19 cellular contexts compared by ENCODE assay signal in the genomic region with DNA sequence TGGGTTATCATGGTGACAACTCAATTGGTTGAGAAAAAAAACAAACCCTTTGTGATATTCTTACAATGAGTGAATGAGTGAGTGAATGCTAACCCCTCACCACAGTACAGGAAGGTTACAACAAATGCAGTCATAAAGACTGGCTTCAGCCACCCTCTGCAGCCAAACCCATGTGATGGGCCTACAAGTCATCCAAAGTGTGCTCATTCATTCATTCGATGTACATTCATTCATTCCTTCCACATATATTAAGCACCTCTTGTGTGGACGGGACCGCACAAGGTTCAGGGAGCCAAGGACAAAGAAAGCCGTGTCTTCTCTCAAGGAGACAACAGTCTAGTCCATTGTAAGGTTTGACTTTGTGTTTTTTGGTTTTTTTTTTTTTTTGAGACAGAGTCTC.
"Had no signal": no experiment of that assay in that cellular context is flagged by ENCODE, and none has a peak within 500 bp of the region (broad histone marks: within the 10 kb centered on the region; RNA-seq: fewer than 3 reads in every experiment).

No MANE protein-coding gene starts in this region.

- ATAC-seq: activated CD4-positive, CD25-positive, alpha-beta regulatory T cell treated with anti-CD3 and anti-CD28 coated beads, Interleukin-2, amount 50 U/mL, for 24 hours; esophagus mucosa; gastroesophageal sphincter; heart left ventricle; left ventricle myocardium superior; right lobe of liver; stimulated activated memory B cell treated with anti-CD40 and anti-IgM and Interleukin-4, amounts not matched to agents 10 μg/mL and 1 μg/mL and 100 μg/mL, for 72 hours had no signal

- H3K9me3 ChIP-seq: gastroesophageal sphincter, ovary, right lobe of liver had no signal

- H3K9me3 Mint-ChIP-seq: activated naive CD4-positive, alpha-beta T cell treated with anti-CD3 and anti-CD28 coated beads for 36 hours; T-helper 1 cell treated with Interleukin-12 subunit alpha and Interleukin-12 subunit beta and Interleukin-4 antibody, amounts not matched to agents 30 μg/mL and 1 μg/mL, for 36 hours had no signal

- H3K27ac ChIP-seq: brain microvascular endothelial cell, gastroesophageal sphincter, heart left ventricle, neural progenitor cell, ovary, right lobe of liver had no signal

- H3K27me3 ChIP-seq: ovary, right lobe of liver had no signal

- H3K36me3 ChIP-seq: brain microvascular endothelial cell, gastroesophageal sphincter, heart left ventricle, neural progenitor cell, ovary, right lobe of liver had no signal

- H3K27ac Mint-ChIP-seq: activated naive CD4-positive, alpha-beta T cell treated with anti-CD3 and anti-CD28 coated beads for 36 hours; neural progenitor cell; stimulated activated memory B cell treated with anti-CD40 and anti-IgM and Interleukin-4, amounts not matched to agents 10 μg/mL and 1 μg/mL and 100 μg/mL, for 72 hours; T-helper 1 cell treated with Interleukin-12 subunit alpha and Interleukin-12 subunit beta and Interleukin-4 antibody, amounts not matched to agents 30 μg/mL and 1 μg/mL, for 36 hours had no signal

- DNase-seq: activated CD4-positive, alpha-beta T cell treated with anti-CD3 and anti-CD28 coated beads, Interleukin-2, amount 10 ng/mL, durations not matched to agents 7 days and 5 days; activated naive CD4-positive, alpha-beta T cell treated with anti-CD3 and anti-CD28 coated beads for 36 hours; aorta; brain microvascular endothelial cell; central memory CD4-positive, alpha-beta T cell; effector CD4-positive, alpha-beta T cell; left ventricle myocardium superior; naive B cell; stimulated activated CD4-positive, alpha-beta T cell treated with anti-CD3 and anti-CD28 coated beads, Interleukin-4, amount 100 ng/mL, for 4 hours had no signal

- H3K4me3 ChIP-seq: gastroesophageal sphincter, heart left ventricle, neural progenitor cell, ovary, right lobe of liver, smooth muscle cell had no signal

- H3K36me3 Mint-ChIP-seq: naive B cell; neural progenitor cell; stimulated activated memory B cell treated with anti-CD40 and anti-IgM and Interleukin-4, amounts not matched to agents 10 μg/mL and 1 μg/mL and 100 μg/mL, for 72 hours had no signal

- H3K4me1 ChIP-seq: neural progenitor cell had no signal

- H3K4me3 Mint-ChIP-seq: activated CD4-positive, alpha-beta T cell treated with anti-CD3 and anti-CD28 coated beads, Interleukin-2, amount 10 ng/mL, durations not matched to agents 7 days and 5 days; activated naive CD4-positive, alpha-beta T cell treated with anti-CD3 and anti-CD28 coated beads for 36 hours; neural progenitor cell; stimulated activated memory B cell treated with anti-CD40 and anti-IgM and Interleukin-4, amounts not matched to agents 10 μg/mL and 1 μg/mL and 100 μg/mL, for 72 hours; T-helper 1 cell treated with Interleukin-12 subunit alpha and Interleukin-12 subunit beta and Interleukin-4 antibody, amounts not matched to agents 30 μg/mL and 1 μg/mL, for 36 hours had no signal
